8 cellular contexts compared by ENCODE assay signal in genomic region chr22:45413368-45414211, GRCh38. TPM values are rescaled to one million over a fixed set of nuclear protein-coding genes. Genes with fewer than 3 reads are reported as not detected.
A peak's percentile ranks its signal among the peaks of the same experiment; 100 is the strongest.
DNase-seq lines count a peak whose midpoint lies in the region; ATAC-seq and TF ChIP-seq lines count a peak whose summit lies in the region.

A gene with protein sequence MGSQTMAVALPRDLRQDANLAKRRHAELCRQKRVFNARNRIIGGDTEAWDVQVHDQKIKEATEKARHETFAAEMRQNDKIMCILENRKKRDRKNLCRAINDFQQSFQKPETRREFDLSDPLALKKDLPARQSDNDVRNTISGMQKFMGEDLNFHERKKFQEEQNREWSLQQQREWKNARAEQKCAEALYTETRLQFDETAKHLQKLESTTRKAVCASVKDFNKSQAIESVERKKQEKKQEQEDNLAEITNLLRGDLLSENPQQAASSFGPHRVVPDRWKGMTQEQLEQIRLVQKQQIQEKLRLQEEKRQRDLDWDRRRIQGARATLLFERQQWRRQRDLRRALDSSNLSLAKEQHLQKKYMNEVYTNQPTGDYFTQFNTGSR (plus strand): TSS chr22:45413693. CDS start chr22:45413887, 194 bp downstream.
SMC1B (minus strand) TSS chr22:45413599; CDS start chr22:45413567, 32 bp downstream.

- peak within 1 kb of the TSS; percentile 86 for H3K4me2 ChIP-seq in smooth muscle cell

- peak within 1 kb of the TSS; percentile 71 for H3K27ac ChIP-seq in smooth muscle cell (ENCODE audit: low read depth)

- no peaks in the 10 kb centered on the region for H3K36me3 Mint-ChIP-seq in activated B cell treated with CpG ODN at 0.5 μM for 24 hours (ENCODE audit: low read depth)

- H3K9ac ChIP-seq in smooth muscle cell (ENCODE audit: low read depth): peak within 1 kb of the TSS; percentile 93

- H2AFZ ChIP-seq in smooth muscle cell (ENCODE audit: low read depth): peak within 1 kb of the TSS; percentile 99

- H4K20me1 ChIP-seq in smooth muscle cell (ENCODE audit: low read depth): no peaks in the 10 kb centered on the region

- H3K36me3 ChIP-seq in smooth muscle cell (ENCODE audit: low read depth): no peaks in the 10 kb centered on the region

- H3K4me1 ChIP-seq in smooth muscle cell (ENCODE audit: low read depth): peaks cover 5% of the 10 kb centered on the region

- ATAC-seq in activated B cell treated with CpG ODN at 0.5 μM for 24 hours (ENCODE audit: low read depth) (peak; percentile 82), GM21529 (IDR thresholded peaks at IDR 0.05; ENCODE audit: unreplicated experiment) (no peak), GM19351 (IDR thresholded peaks at IDR 0.05; ENCODE audit: unreplicated experiment) (no peak)

- H3K4me3 Mint-ChIP-seq in activated B cell treated with CpG ODN at 0.5 μM for 24 hours: peak within 1 kb of the TSS; percentile 79

- H3K79me2 ChIP-seq in smooth muscle cell (ENCODE audit: low read depth): no peaks in the 10 kb centered on the region

- CTCF ChIA-PET in GM10248 (lab: Yijun Ruan, JAX) (interaction anchor here (1.2 to 1.3 kb wide), 2 partner anchors 19 to 24 kb away, joined by 3 to 4 read pairs; no protein-coding TSS in a partner anchor), activated B cell treated with CpG ODN at 0.5 μM for 24 hours (lab: Charles Lee) (interaction anchor here (0.9 kb wide), 1 partner anchor 205 kb away, joined by 3 read pairs; no protein-coding TSS in a partner anchor)

- 17% methylated on average over 64 of the region's 68 CpGs for WGBS in smooth muscle cell (ENCODE audit: low lambda C conversion rate)

- no peaks in the 10 kb centered on the region for H3K27me3 ChIP-seq in smooth muscle cell (ENCODE audit: low read depth)

- H3K4me3 ChIP-seq in cardiac fibroblast (replicated peaks in 1 of 2; ENCODE audit: low read depth in 2 of 2, low read length in 2 of 2) (peak within 1 kb of the TSS; percentile 47 to 49), smooth muscle cell (peak within 1 kb of the TSS; percentile 60)

- H3K9me3 ChIP-seq in smooth muscle cell (replicated peaks; ENCODE audit: low read depth): no peaks in the 10 kb centered on the region

- intact Hi-C loops in activated B cell treated with CpG ODN at 0.5 μM for 24 hours (cut with micrococcal nuclease): loop anchor here (1.0 kb wide), 1 partner anchor 104 kb away; the partner anchor contains the start of gene FAM118A

- TF ChIP-seq CTCF in GM10248 (IDR thresholded peaks at IDR 0.05; ENCODE audit: control extremely low read depth, extremely low read depth, low read depth, missing control alignments): no peak
- TF ChIP-seq CTCF in activated B cell treated with CpG ODN at 0.5 μM for 24 hours (IDR thresholded peaks at IDR 0.05): no peak
- TF ChIP-seq CTCF in cardiac fibroblast (IDR thresholded peaks at IDR 0.05; ENCODE audit: low read depth, low read length): no peak
- TF ChIP-seq CTCF in smooth muscle cell (IDR thresholded peaks at IDR 0.05; ENCODE audit: borderline replicate concordance, insufficient read depth, poor library complexity, severe bottlenecking): no peak

- POLR2A ChIA-PET in GM10248 (lab: Yijun Ruan, JAX): no interaction called here
- POLR2A ChIA-PET in activated B cell treated with CpG ODN at 0.5 μM for 24 hours (lab: Charles Lee): no interaction called here

- peaks cover 13% of the 10 kb centered on the region for H3K4me1 Mint-ChIP-seq in activated B cell treated with CpG ODN at 0.5 μM for 24 hours

- DNase-seq in GM10248 (ENCODE audit: extremely low spot score): peak; percentile 94
- peak; percentile 72 for DNase-seq in NCI-H1436 treated with DMSO at 0.1 percent for 48 hours (lab: John Stamatoyannopoulos, UW)
- DNase-seq in activated B cell treated with CpG ODN at 0.5 μM for 24 hours: peak; percentile 59
- peak; percentile 78 to 79 for DNase-seq in cardiac fibroblast (ENCODE audit: low read depth in 2 of 2)
- DNase-seq in iris pigment epithelial cell (ENCODE audit: low read depth): peak; percentile 68
- peak; percentile 22 for DNase-seq in smooth muscle cell (lab: John Stamatoyannopoulos, UW; ENCODE audit: unreplicated experiment)

- H3K27ac Mint-ChIP-seq in activated B cell treated with CpG ODN at 0.5 μM for 24 hours: peak within 1 kb of the TSS; percentile 50

- no peaks in the 10 kb centered on the region for H3K9me3 Mint-ChIP-seq in activated B cell treated with CpG ODN at 0.5 μM for 24 hours

- H3K27me3 Mint-ChIP-seq in activated B cell treated with CpG ODN at 0.5 μM for 24 hours: peaks cover 2% of the 10 kb centered on the region

- no peaks in the 10 kb centered on the region for H3F3A ChIP-seq in smooth muscle cell (ENCODE audit: low read depth)

RNA-seq across cellular contexts. Expression of the first gene that starts in this region (rescaled TPM):
- total RNA-seq in activated B cell treated with CpG ODN at 0.5 μM for 24 hours: 0.31 and 0.32 TPM in 2 replicates
- 1.2 and 1.6 TPM in 2 replicates for total RNA-seq in smooth muscle cell
- 1.8 and 2.6 TPM in 2 replicates for polyA plus RNA-seq in smooth muscle cell

RNA-seq across cellular contexts. Expression of gene SMC1B, which starts in this region (rescaled TPM):
- total RNA-seq in activated B cell treated with CpG ODN at 0.5 μM for 24 hours (0.13 TPM in 1 of 2 replicates, not detected in the other), smooth muscle cell (not detected in 2 replicates)
- polyA plus RNA-seq in smooth muscle cell: 0.06 TPM in 1 of 2 replicates, not detected in the other

Comparison
In these comparisons a context has a peak if more than half of its experiments do, and no peak if none do; other contexts are left out.
1. Peak in DNase-seq and ATAC-seq in activated B cell treated with CpG ODN at 0.5 μM for 24 hours; RNA of the genes that start here not detected or under 1 TPM.
2. DNase-seq: peak in every context shown above with its lines; median percentile 94 in GM10248; 78 in cardiac fibroblast; 72 in NCI-H1436 treated with DMSO at 0.1 percent for 48 hours; 68 in iris pigment epithelial cell; 59 in activated B cell treated with CpG ODN at 0.5 μM for 24 hours; 22 in smooth muscle cell.